8 cellular contexts compared by ENCODE assay signal in the genomic region with DNA sequence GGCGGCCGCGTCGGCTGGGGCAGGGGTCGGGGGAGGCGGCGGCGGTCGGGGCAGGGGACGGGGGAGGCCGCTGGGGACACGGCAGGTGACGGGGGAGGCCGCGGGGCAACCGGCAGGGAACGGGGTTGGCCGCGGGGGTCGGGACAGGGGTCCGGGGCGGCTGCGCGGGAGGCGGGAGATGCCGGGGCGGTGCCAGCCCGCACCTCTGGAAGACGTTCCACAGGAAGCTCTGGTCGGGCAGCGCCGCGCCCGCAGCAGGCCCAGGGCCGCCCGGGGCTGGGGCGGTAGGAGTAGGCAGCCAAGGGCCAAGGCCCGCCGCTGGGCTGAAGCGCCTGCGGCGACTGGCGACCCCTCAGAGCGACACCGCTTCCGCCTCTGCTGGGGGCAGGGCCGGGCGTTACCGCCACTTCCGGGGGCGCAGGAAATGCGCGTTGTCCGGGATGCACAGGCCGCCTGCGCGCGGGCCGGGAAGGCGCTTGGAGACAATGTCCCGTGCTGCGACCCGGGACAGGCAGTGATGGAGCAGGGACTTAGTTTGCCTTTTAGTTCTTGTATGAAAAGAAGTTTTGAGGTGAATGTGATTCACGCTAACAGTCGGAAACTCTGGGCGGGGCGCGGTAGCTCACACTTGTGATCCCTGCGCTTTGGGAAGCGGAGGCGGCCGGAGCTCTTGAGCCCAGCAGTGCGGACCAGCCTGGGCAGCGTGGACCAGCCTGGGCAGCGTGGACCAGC.
A peak's percentile ranks its signal among the peaks of the same experiment; 100 is the strongest.
DNase-seq lines count a peak whose midpoint lies in the region; ATAC-seq and TF ChIP-seq lines count a peak whose summit lies in the region.

No MANE protein-coding gene starts in this region.

- no peaks in the 10 kb centered on the region for H3K27me3 ChIP-seq in HUES48 (ENCODE audit: control insufficient read depth, insufficient read depth, low read length)
- no peaks in the 10 kb centered on the region for H3K27me3 ChIP-seq in Peyer's patch
- peaks cover 2% of the 10 kb centered on the region for H3K27me3 ChIP-seq in neural cell (ENCODE audit: insufficient read depth, low read depth, low read length)

- peak; percentile 91 for DNase-seq in D341Med (ENCODE audit: low spot score)
- peak; percentile 83 to 93 (median 89) for DNase-seq in Peyer's patch
- peak; percentile 68 for DNase-seq in activated effector memory CD4-positive, alpha-beta T cell treated with Interleukin-2 at 50 U/mL for 16 hours
- DNase-seq in foreskin fibroblast, result peak; percentile 70 to 91
- peak; percentile 77 to 84 for DNase-seq in stimulated activated naive CD8-positive, alpha-beta T cell treated with anti-CD3 and anti-CD28 coated beads, Interleukin-15, amount 100 ng/mL, for 72 hours

- H3K4me1 ChIP-seq in HUES48 (ENCODE audit: control insufficient read depth, insufficient read depth, low read length) (no peaks in the 10 kb centered on the region), Peyer's patch (peaks cover 0 to 9% (median 4%) of the 10 kb centered on the region in 4 donors)

- no peaks in the 10 kb centered on the region for H3K9me3 ChIP-seq in HUES48 (ENCODE audit: control insufficient read depth, insufficient read depth, low read length)
- H3K9me3 ChIP-seq in Peyer's patch, result no peaks in the 10 kb centered on the region
- H3K9me3 ChIP-seq in neural cell (ENCODE audit: low read length), result no peaks in the 10 kb centered on the region

- H3K36me3 ChIP-seq in HUES48 (ENCODE audit: control insufficient read depth, insufficient read depth, low read length) (0 out of 2 replicates have a peak, but pooled peaks cover 3% of the 10 kb centered on the region), Peyer's patch (peaks cover 0 to 4% (median 0%) of the 10 kb centered on the region in 3 donors), neural cell (ENCODE audit: insufficient read depth, low read length) (no peaks in the 10 kb centered on the region)

- peak overlapping the region; percentile 48 for H3K4me2 ChIP-seq in neural cell (ENCODE audit: low read length)

- TF ChIP-seq CTCF in Peyer's patch (IDR thresholded peaks at IDR 0.05) (peak in 1 of 6 experiments; percentile 4), foreskin fibroblast (IDR thresholded peaks at IDR 0.05; ENCODE audit: low read depth, low read length) (no peak), neural cell (IDR thresholded peaks at IDR 0.05; ENCODE audit: poor library complexity, severe bottlenecking) (no peak)

- peak overlapping the region; percentile 61 for H3K27ac ChIP-seq in HUES48 (ENCODE audit: low read depth, low read length)
- H3K27ac ChIP-seq in Peyer's patch, result peak overlapping the region; percentile 85 to 92 (median 91)
- no peak overlapping the region for H3K27ac ChIP-seq in neural cell (ENCODE audit: low read length)

- ATAC-seq in GM21381 (IDR thresholded peaks at IDR 0.05; ENCODE audit: unreplicated experiment), result peak; percentile 97
- ATAC-seq in stimulated activated naive CD8-positive, alpha-beta T cell treated with anti-CD3 and anti-CD28 coated beads, Interleukin-15, amount 100 ng/mL, for 72 hours, result peak; percentile 91

- H3K9me3 Mint-ChIP-seq in stimulated activated naive CD8-positive, alpha-beta T cell treated with anti-CD3 and anti-CD28 coated beads, Interleukin-15, amount 100 ng/mL, for 72 hours, result no peaks in the 10 kb centered on the region

- peak overlapping the region; percentile 51 for H2AFZ ChIP-seq in neural cell (ENCODE audit: low read depth, low read length)

- peak; percentile 81 for TF ChIP-seq POLR2A in Peyer's patch (IDR thresholded peaks at IDR 0.05)

- peak overlapping the region; percentile 89 to 98 for H3K27ac Mint-ChIP-seq in stimulated activated naive CD8-positive, alpha-beta T cell treated with anti-CD3 and anti-CD28 coated beads, Interleukin-15, amount 100 ng/mL, for 72 hours

- H3K4me1 Mint-ChIP-seq in stimulated activated naive CD8-positive, alpha-beta T cell treated with anti-CD3 and anti-CD28 coated beads, Interleukin-15, amount 100 ng/mL, for 72 hours, result peaks cover 55% of the 10 kb centered on the region

- peak overlapping the region; percentile 76 for H3K4me3 ChIP-seq in HUES48 (ENCODE audit: low read depth, low read length)
- H3K4me3 ChIP-seq in Peyer's patch, result peak overlapping the region; percentile 82 to 95 (median 86)
- H3K4me3 ChIP-seq in foreskin fibroblast (ENCODE audit: low read depth in 1 of 2, low read length in 2 of 2), result peak overlapping the region; percentile 65 to 71
- H3K4me3 ChIP-seq in neural cell (ENCODE audit: low read length), result peak overlapping the region; percentile 70

- H3K79me2 ChIP-seq in neural cell (replicated peaks; ENCODE audit: insufficient read depth, low read length), result no peaks in the 10 kb centered on the region

- H3F3A ChIP-seq in neural cell (ENCODE audit: insufficient read depth, low read length, poor library complexity, severe bottlenecking), result no peaks in the 10 kb centered on the region

- no peaks in the 10 kb centered on the region for H4K20me1 ChIP-seq in neural cell (ENCODE audit: insufficient read depth)

- H3K9me2 ChIP-seq in neural cell (ENCODE audit: insufficient read depth, low read length), result no peaks in the 10 kb centered on the region

- TF ChIP-seq RAD21 in neural cell (conservative IDR thresholded peaks at IDR 0.05), result no peak

- peak overlapping the region; percentile 75 for H3K9ac ChIP-seq in HUES48 (ENCODE audit: low read depth, low read length)
- H3K9ac ChIP-seq in neural cell (ENCODE audit: low read length), result peak overlapping the region; percentile 65

- no peak for TF ChIP-seq EP300 in neural cell (conservative IDR thresholded peaks at IDR 0.05; ENCODE audit: poor library complexity, severe bottlenecking)

- peaks cover 8% of the 10 kb centered on the region for H3K27me3 Mint-ChIP-seq in stimulated activated naive CD8-positive, alpha-beta T cell treated with anti-CD3 and anti-CD28 coated beads, Interleukin-15, amount 100 ng/mL, for 72 hours

- H3K4me3 Mint-ChIP-seq in stimulated activated naive CD8-positive, alpha-beta T cell treated with anti-CD3 and anti-CD28 coated beads, Interleukin-15, amount 100 ng/mL, for 72 hours, result peak overlapping the region; percentile 93 to 96

TF ChIP-seq in neural cell, 6 proteins besides CTCF, POLR2A, EP300 and RAD21:
- no peak for TF ChIP-seq SMC3 (conservative IDR thresholded peaks at IDR 0.05; ENCODE audit: poor library complexity)
- TF ChIP-seq POLR2AphosphoS5 (IDR thresholded peaks at IDR 0.05), result peak; percentile 73
- no peak for TF ChIP-seq EZH2 (IDR thresholded peaks at IDR 0.05; ENCODE audit: borderline replicate concordance, insufficient read depth, low read length, poor library complexity, severe bottlenecking)
- TF ChIP-seq MXI1 (conservative IDR thresholded peaks at IDR 0.05; ENCODE audit: poor library complexity, severe bottlenecking), result peak; percentile 31
- no peak for TF ChIP-seq TAF1 (IDR thresholded peaks at IDR 0.05; ENCODE audit: low read depth)
TF ChIP-seq in neural cell: peak in this region for 2.
